ENCODE assay signal across 29 cellular contexts in the genomic region with DNA sequence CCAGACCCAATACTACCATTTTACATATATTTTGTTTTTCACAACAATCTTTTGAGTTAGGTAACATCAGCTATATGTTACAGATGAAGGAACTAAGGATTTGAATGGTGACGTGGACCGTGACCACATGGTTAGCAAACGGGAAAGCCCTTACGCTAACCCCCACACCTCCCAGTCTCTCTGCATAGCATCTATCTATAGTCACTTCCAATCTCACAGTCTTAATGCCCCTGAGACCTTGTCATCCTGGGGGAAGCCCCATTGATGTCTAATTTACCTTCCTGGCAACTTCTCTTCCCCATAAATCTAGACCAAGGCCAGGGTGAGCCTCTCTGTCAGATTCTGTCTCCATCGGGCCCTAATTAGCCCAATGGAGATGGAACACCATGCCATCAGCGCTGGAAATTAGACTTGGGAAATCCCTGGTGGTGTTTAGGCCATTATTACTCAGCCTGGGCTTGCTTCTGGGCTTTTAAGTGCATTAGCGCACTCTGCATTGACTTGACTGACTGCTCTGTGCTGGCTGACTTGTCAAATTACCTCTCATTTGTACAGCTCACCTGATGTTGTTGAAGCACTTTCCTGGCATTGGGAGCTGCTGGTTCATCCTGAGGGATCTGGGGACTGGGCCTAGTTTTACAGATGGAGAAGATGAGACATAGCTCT. TPM values are rescaled to one million over a fixed set of nuclear protein-coding genes. Genes with fewer than 3 reads are reported as not detected.
DNase-seq lines count a peak whose midpoint lies in the region; ATAC-seq and TF ChIP-seq lines count a peak whose summit lies in the region.
"Had no signal": no experiment of that assay in that cellular context is flagged by ENCODE, and none has a peak within 500 bp of the region (broad histone marks: within the 10 kb centered on the region; RNA-seq: fewer than 3 reads in every experiment).

No MANE protein-coding gene starts in this region.

- ATAC-seq in GM18502 (IDR thresholded peaks at IDR 0.05; ENCODE audit: poor library complexity, unreplicated experiment) = peak; percentile 80
- peak; percentile 72 for ATAC-seq in GM21723 (IDR thresholded peaks at IDR 0.05; ENCODE audit: unreplicated experiment)
- peak; percentile 46 for ATAC-seq in HG03354 (IDR thresholded peaks at IDR 0.05; ENCODE audit: poor library complexity, severe bottlenecking, unreplicated experiment)
- no peak for ATAC-seq in upper lobe of left lung (ENCODE audit: low FRiP score in 2 of 2)
- ATAC-seq in activated T-cell treated with anti-CD3 and anti-CD28 coated beads, Interleukin-2, amount 50 U/mL, for 72 hours (replicated peaks in 1 of 2) = no peak
- ATAC-seq: activated CD8-positive, alpha-beta memory T cell treated with anti-CD3 and anti-CD28 coated beads, Interleukin-2, amount 10 ng/mL, durations not matched to agents 7 days and 5 days; activated naive CD4-positive, alpha-beta T cell treated with anti-CD3 and anti-CD28 coated beads, Interleukin-2, amount 50 U/mL, for 72 hours; HCT116; heart right ventricle; left colon; T-cell had no signal

- H3K9me3 ChIP-seq in upper lobe of left lung (no peaks in the 10 kb centered on the region), neuronal stem cell (replicated peaks in 1 of 2; ENCODE audit: control insufficient read depth in 2 of 2, insufficient read depth in 1 of 2, low read depth in 1 of 2, low read length in 2 of 2) (no peaks in the 10 kb centered on the region)
- H3K9me3 ChIP-seq: heart right ventricle, thyroid gland had no signal

- H3K4me1 ChIP-seq in upper lobe of left lung (no peaks in the 10 kb centered on the region), neuronal stem cell (ENCODE audit: control insufficient read depth in 2 of 2, insufficient read depth in 1 of 2, low read depth in 1 of 2, low read length in 2 of 2) (no peaks in the 10 kb centered on the region)
- H3K4me1 ChIP-seq: heart right ventricle, thyroid gland had no signal

- H3K27ac ChIP-seq in upper lobe of left lung (no peak overlapping the region), neuronal stem cell (replicated peaks; ENCODE audit: low read length) (no peak overlapping the region)
- H3K27ac ChIP-seq: heart right ventricle, PC-9, thyroid gland had no signal

- TF ChIP-seq POLR2A in upper lobe of left lung (IDR thresholded peaks at IDR 0.05) = no peak

- H3K9me3 Mint-ChIP-seq in glutamatergic neuron (ENCODE audit: unreplicated experiment) = peaks cover 2% of the 10 kb centered on the region
- no peaks in the 10 kb centered on the region for H3K9me3 Mint-ChIP-seq in activated T-cell treated with anti-CD3 and anti-CD28 coated beads, Interleukin-2, amount 50 U/mL, for 72 hours
- H3K9me3 Mint-ChIP-seq: activated naive CD4-positive, alpha-beta T cell treated with anti-CD3 and anti-CD28 coated beads, Interleukin-2, amount 50 U/mL, for 72 hours; activated T-helper 1 cell treated with anti-CD3 and anti-CD28 coated beads, Interleukin-12 subunit alpha, Interleukin-12 subunit beta, Interleukin-2, Interleukin-4 antibody, amounts not matched to agents 30 ng/mL and 10 ng/mL and 1 ng/mL, durations not matched to agents 14 hours and 24 hours and 36 hours had no signal

- no peak overlapping the region for H3K9ac ChIP-seq in neuronal stem cell (ENCODE audit: low read depth, low read length, poor library complexity)

- peak overlapping the region; percentile 74 for H3K27ac Mint-ChIP-seq in glutamatergic neuron (ENCODE audit: unreplicated experiment)
- no peak overlapping the region for H3K27ac Mint-ChIP-seq in activated T-cell treated with anti-CD3 and anti-CD28 coated beads, Interleukin-2, amount 50 U/mL, for 72 hours
- H3K27ac Mint-ChIP-seq: activated CD8-positive, alpha-beta memory T cell treated with anti-CD3 and anti-CD28 coated beads, Interleukin-2, amount 10 ng/mL, durations not matched to agents 7 days and 5 days; activated naive CD4-positive, alpha-beta T cell treated with anti-CD3 and anti-CD28 coated beads, Interleukin-2, amount 50 U/mL, for 72 hours; activated T-helper 1 cell treated with anti-CD3 and anti-CD28 coated beads, Interleukin-12 subunit alpha, Interleukin-12 subunit beta, Interleukin-2, Interleukin-4 antibody, amounts not matched to agents 30 ng/mL and 10 ng/mL and 1 ng/mL, durations not matched to agents 14 hours and 24 hours and 36 hours; CD4-positive, CD25-positive, alpha-beta regulatory T cell; T-cell had no signal

- no peak overlapping the region for H3K18ac ChIP-seq in neuronal stem cell (ENCODE audit: low read length)

- H3K4me2 ChIP-seq in neuronal stem cell (ENCODE audit: insufficient read depth, low read length, poor library complexity, severe bottlenecking) = no peak overlapping the region
- H3K4me2 ChIP-seq: PC-9 had no signal

- no peak overlapping the region for H2BK12ac ChIP-seq in neuronal stem cell (ENCODE audit: low read length)

- H3K4me3 Mint-ChIP-seq in glutamatergic neuron (ENCODE audit: unreplicated experiment) = no peak overlapping the region
- no peak overlapping the region for H3K4me3 Mint-ChIP-seq in activated T-cell treated with anti-CD3 and anti-CD28 coated beads, Interleukin-2, amount 50 U/mL, for 72 hours
- H3K4me3 Mint-ChIP-seq: activated CD8-positive, alpha-beta memory T cell treated with anti-CD3 and anti-CD28 coated beads, Interleukin-2, amount 10 ng/mL, durations not matched to agents 7 days and 5 days; activated T-helper 1 cell treated with anti-CD3 and anti-CD28 coated beads, Interleukin-12 subunit alpha, Interleukin-12 subunit beta, Interleukin-2, Interleukin-4 antibody, amounts not matched to agents 30 ng/mL and 10 ng/mL and 1 ng/mL, durations not matched to agents 14 hours and 24 hours and 36 hours; CD4-positive, CD25-positive, alpha-beta regulatory T cell; T-cell had no signal

- 86 to 88% methylated on average over 7 of the region's 7 CpGs for WGBS in upper lobe of left lung, 2 donors
- no CpG with 5 or more reads among the region's 7 CpGs for WGBS in neuronal stem cell (ENCODE audit: extremely low coverage in 2 of 2, insufficient read length in 2 of 2, insufficient replicate concordance in 1 of 2), 2 donors

- DNase-seq in glutamatergic neuron (peak; percentile 24), upper lobe of left lung (no peak), neuronal stem cell (ENCODE audit: low spot score) (no peak), NCI-H1694 (lab: John Stamatoyannopoulos, UW) (no peak)
- no peak for DNase-seq in activated T-cell treated with anti-CD3 and anti-CD28 coated beads, Interleukin-2, amount 50 U/mL, for 72 hours
- DNase-seq: activated CD4-positive, alpha-beta T cell treated with anti-CD3 and anti-CD28 coated beads for 4 hours; activated CD8-positive, alpha-beta memory T cell treated with anti-CD3 and anti-CD28 coated beads, Interleukin-2, amount 10 ng/mL, durations not matched to agents 7 days and 5 days; aorta; caudate nucleus; CD4-positive, CD25-positive, alpha-beta regulatory T cell; dermis blood vessel endothelial cell; GDM1; heart right ventricle; left colon; mesenchymal stem cell; NCI-H1930; NCI-H2227 treated with DMSO at 0.1 percent for 48 hours; PC-9; SHP77 treated with DMSO at 0.1 percent for 48 hours; stimulated activated CD4-positive, alpha-beta T cell treated with anti-CD3 and anti-CD28 coated beads, Interleukin-2, amount 100 ng/mL, for 48 hours; stimulated activated naive CD4-positive, alpha-beta T cell treated with Interleukin-2 at 50 U/mL for 16 hours; T-cell; thyroid gland had no signal

- H2BK15ac ChIP-seq in neuronal stem cell (ENCODE audit: low read length) = no peak overlapping the region

- H3K36me3 ChIP-seq in upper lobe of left lung (no peaks in the 10 kb centered on the region), neuronal stem cell (replicated peaks in 1 of 2; ENCODE audit: control insufficient read depth in 2 of 2, insufficient read depth in 2 of 2, low read length in 2 of 2) (no peaks in the 10 kb centered on the region)
- H3K36me3 ChIP-seq: heart right ventricle, thyroid gland had no signal

- no peaks in the 10 kb centered on the region for H3K27me3 ChIP-seq in upper lobe of left lung
- no peaks in the 10 kb centered on the region for H3K27me3 ChIP-seq in neuronal stem cell (ENCODE audit: control insufficient read depth in 3 of 3, insufficient read depth in 3 of 3, low read depth in 1 of 3, low read length in 3 of 3)
- H3K27me3 ChIP-seq: thyroid gland had no signal

- H3K23ac ChIP-seq in neuronal stem cell (ENCODE audit: low read depth, low read length, poor library complexity) = no peak overlapping the region

- H4K8ac ChIP-seq in neuronal stem cell (ENCODE audit: low read depth, low read length) = no peak overlapping the region

- H3K36me3 Mint-ChIP-seq in glutamatergic neuron (ENCODE audit: unreplicated experiment) = peaks cover 4% of the 10 kb centered on the region
- H3K36me3 Mint-ChIP-seq in activated T-cell treated with anti-CD3 and anti-CD28 coated beads, Interleukin-2, amount 50 U/mL, for 72 hours (ENCODE audit: insufficient read depth in 2 of 2) = no peaks in the 10 kb centered on the region
- H3K36me3 Mint-ChIP-seq: activated CD8-positive, alpha-beta memory T cell treated with anti-CD3 and anti-CD28 coated beads, Interleukin-2, amount 10 ng/mL, durations not matched to agents 7 days and 5 days; activated naive CD4-positive, alpha-beta T cell treated with anti-CD3 and anti-CD28 coated beads, Interleukin-2, amount 50 U/mL, for 72 hours; CD4-positive, CD25-positive, alpha-beta regulatory T cell; T-cell had no signal

- no peak overlapping the region for H2AK5ac ChIP-seq in neuronal stem cell (ENCODE audit: low read depth, low read length)

- no peak overlapping the region for H3K4me3 ChIP-seq in upper lobe of left lung
- H3K4me3 ChIP-seq in neuronal stem cell (ENCODE audit: low read length in 2 of 2) = no peak overlapping the region
- H3K4me3 ChIP-seq: heart right ventricle, PC-9, thyroid gland had no signal

- no peak for TF ChIP-seq EP300 in upper lobe of left lung (IDR thresholded peaks at IDR 0.05)

- no peak overlapping the region for H3K14ac ChIP-seq in neuronal stem cell (ENCODE audit: low read length)

- H3K27me3 Mint-ChIP-seq in glutamatergic neuron (ENCODE audit: unreplicated experiment) = no peaks in the 10 kb centered on the region
- peaks cover 17% of the 10 kb centered on the region for H3K27me3 Mint-ChIP-seq in activated T-cell treated with anti-CD3 and anti-CD28 coated beads, Interleukin-2, amount 50 U/mL, for 72 hours (ENCODE audit: low read depth)
- H3K27me3 Mint-ChIP-seq: activated CD8-positive, alpha-beta memory T cell treated with anti-CD3 and anti-CD28 coated beads, Interleukin-2, amount 10 ng/mL, durations not matched to agents 7 days and 5 days had no signal

- no peak overlapping the region for H4K91ac ChIP-seq in neuronal stem cell (ENCODE audit: low read depth, low read length, poor library complexity)

- no peak overlapping the region for H2BK5ac ChIP-seq in neuronal stem cell (ENCODE audit: low read length)

- H3K4ac ChIP-seq in neuronal stem cell (ENCODE audit: low read length) = no peak overlapping the region

- no peak overlapping the region for H2BK120ac ChIP-seq in neuronal stem cell (ENCODE audit: low read depth, low read length)

- no peak for TF ChIP-seq CTCF in glutamatergic neuron (IDR thresholded peaks at IDR 0.05; ENCODE audit: partially characterized antibody, unreplicated experiment)
- no peak for TF ChIP-seq CTCF in upper lobe of left lung (IDR thresholded peaks at IDR 0.05)

- H3K79me1 ChIP-seq in neuronal stem cell (ENCODE audit: low read depth, low read length) = no peaks in the 10 kb centered on the region

- no peak overlapping the region for H2AFZ ChIP-seq in neuronal stem cell (ENCODE audit: low read length)
- H2AFZ ChIP-seq: PC-9 had no signal

- peaks cover 7% of the 10 kb centered on the region for H3K4me1 Mint-ChIP-seq in glutamatergic neuron (ENCODE audit: low read depth, unreplicated experiment)
- no peaks in the 10 kb centered on the region for H3K4me1 Mint-ChIP-seq in activated T-cell treated with anti-CD3 and anti-CD28 coated beads, Interleukin-2, amount 50 U/mL, for 72 hours (ENCODE audit: low read depth)
- H3K4me1 Mint-ChIP-seq: activated CD8-positive, alpha-beta memory T cell treated with anti-CD3 and anti-CD28 coated beads, Interleukin-2, amount 10 ng/mL, durations not matched to agents 7 days and 5 days; CD4-positive, CD25-positive, alpha-beta regulatory T cell; T-cell had no signal

RNA-seq across cellular contexts. Expression of gene SH3GL3, which starts 34.0 kb away (rescaled TPM):
- total RNA-seq in glutamatergic neuron (ENCODE audit: unreplicated experiment) (2.8 TPM), upper lobe of left lung (1 to 10 TPM in 5 of 6 donors, not detected in 1; 1.8 to 5.5 (median 2.2) TPM)
- polyA plus RNA-seq in neuronal stem cell (2013, experiment 1 of 2) = 3.1 TPM
- polyA plus RNA-seq in neuronal stem cell (2013, experiment 2 of 2) = 3.0 TPM
- total RNA-seq in activated T-cell treated with anti-CD3 and anti-CD28 coated beads, Interleukin-2, amount 50 U/mL, for 72 hours = under 1 TPM in 1 of 2 donors, not detected in 1; 0.19 TPM
- total RNA-seq: activated CD8-positive, alpha-beta memory T cell treated with anti-CD3 and anti-CD28 coated beads, Interleukin-2, amount 10 ng/mL, durations not matched to agents 7 days and 5 days; activated naive CD4-positive, alpha-beta T cell treated with anti-CD3 and anti-CD28 coated beads, Interleukin-2, amount 50 U/mL, for 72 hours; activated T-helper 1 cell treated with anti-CD3 and anti-CD28 coated beads, Interleukin-12 subunit alpha, Interleukin-12 subunit beta, Interleukin-2, Interleukin-4 antibody, amounts not matched to agents 30 ng/mL and 10 ng/mL and 1 ng/mL, durations not matched to agents 14 hours and 24 hours and 36 hours; CD4-positive, CD25-positive, alpha-beta regulatory T cell; dermis blood vessel endothelial cell; T-cell had no signal
- polyA plus RNA-seq: aorta; CD4-positive, CD25-positive, alpha-beta regulatory T cell; heart right ventricle had no signal

Comparison
In these comparisons a context has a peak if more than half of its experiments do, and no peak if none do; other contexts are left out.
1. ATAC-seq: peak in GM18502 (single experiment), GM21723 (single experiment) and HG03354 (single experiment); none in upper lobe of left lung (0 of 2) and activated T-cell treated with anti-CD3 and anti-CD28 coated beads, Interleukin-2, amount 50 U/mL, for 72 hours (0 of 2).